In genomic region chr11:87352759-87353707, GRCh38 we compare ENCODE assay signal across 8 cellular contexts.
DNase-seq lines count a peak whose midpoint lies in the region; ATAC-seq lines count a peak whose summit lies in the region.

No MANE protein-coding gene starts in this region.

- ATAC-seq in GM19043 (IDR thresholded peaks at IDR 0.05; ENCODE audit: low read depth, unreplicated experiment) (peak; percentile 90), HG03196 (IDR thresholded peaks at IDR 0.05; ENCODE audit: unreplicated experiment) (peak; percentile 93)

- DNase-seq in C1 segment of cervical spinal cord (lab: John Stamatoyannopoulos, UW) (peak in 13 of 14 donors; percentile 21 to 77 (median 49)), NCI-H460 (ENCODE audit: extremely low read depth, low read depth) (peak; percentile 59), dermis blood vessel endothelial cell (peak; percentile 92), lung microvascular endothelial cell (ENCODE audit: low read depth in 2 of 2) (peak; percentile 84 to 86)
- DNase-seq in activated CD4-positive, alpha-beta T cell treated with anti-CD3 and anti-CD28 coated beads, Interleukin-2, amount 50 U/mL, for 1 hour, result peak; percentile 80
- peak; percentile 82 for DNase-seq in stimulated activated CD8-positive, alpha-beta memory T cell treated with anti-CD3 and anti-CD28 coated beads, Interleukin-15, amount 100 ng/mL, for 1 hour (ENCODE audit: low read depth)

Comparison
In these comparisons a context has a peak if more than half of its experiments do, and no peak if none do; other contexts are left out.
1. Peak in every context shown above with its lines: DNase-seq and ATAC-seq.